ENCODE assay signal across 1 cellular context in the genomic region with DNA sequence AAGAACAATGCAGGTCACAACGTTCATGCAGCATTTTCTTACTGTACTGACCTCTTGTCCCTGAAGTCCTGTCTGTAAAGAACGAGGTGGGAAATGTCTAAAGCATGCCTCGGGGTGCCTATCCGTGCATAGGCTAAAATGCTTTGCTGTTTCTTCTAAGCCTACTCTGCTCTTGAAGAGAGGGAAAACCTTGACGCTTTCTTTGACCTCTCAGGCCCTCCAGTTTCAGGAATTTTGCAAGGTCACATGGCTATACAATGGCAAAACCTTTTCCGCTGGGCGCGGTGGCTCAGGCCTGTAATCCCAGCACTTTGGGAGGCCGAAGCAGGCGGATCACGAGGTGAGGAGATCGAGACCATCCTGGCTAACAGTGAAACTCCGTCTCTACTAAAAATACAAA.
TF ChIP-seq lines count a peak whose summit lies in the region.

No MANE protein-coding gene starts in this region.

TF ChIP-seq in H1, 55 proteins besides CTCF, POLR2A, EP300 and RAD21:
- TF ChIP-seq RBBP5 (IDR thresholded peaks at IDR 0.05; ENCODE audit: borderline replicate concordance, low read depth, low read length), result no peak
- TF ChIP-seq CHD7 (IDR thresholded peaks at IDR 0.05; ENCODE audit: insufficient replicate concordance, low read length), result no peak
- TF ChIP-seq E2F6 (IDR thresholded peaks at IDR 0.05), result 0 out of 2 replicates have a peak, but pooled peaks have one; percentile 14
